ENCODE assay signal across 8 cellular contexts in genomic region chr4:1011022-1011694, GRCh38. TPM values are rescaled to one million over a fixed set of nuclear protein-coding genes. Genes with fewer than 3 reads are reported as not detected.
DNase-seq lines count a peak whose midpoint lies in the region; ATAC-seq, FAIRE-seq and TF ChIP-seq lines count a peak whose summit lies in the region.

FGFRL1 (plus strand) TSS chr4:1011626; CDS start chr4:1012486, 860 bp downstream.

- CTCF ChIA-PET in A549 (lab: Yijun Ruan, JAX): interaction anchor here (1.2 kb wide), 2 partner anchors 62 to 345 kb away, joined by 3 read pairs; no protein-coding TSS in a partner anchor

- no peak for TF ChIP-seq POLR2A in A549 (IDR thresholded peaks at IDR 0.05; ENCODE audit: low read length)

- peak within 1 kb of the TSS; percentile 73 for H3K4me3 ChIP-seq in A549
- H3K4me3 ChIP-seq in HUES48 (ENCODE audit: low read depth, low read length): peak within 1 kb of the TSS; percentile 61

- intact Hi-C loops in T-helper 2 cell treated with Interferon-gamma antibody and Interleukin-4, amounts not matched to agents 100 ng/mL and 5 ng/mL, for 36 hours (cut with micrococcal nuclease): loop anchor here (1.0 to 5.0 kb wide), 5 partner anchors 24 to 336 kb away; partner anchors contain the start of genes ATP5ME, DGKQ, GAK and IDUA
- intact Hi-C loops in left ventricle myocardium superior (cut with micrococcal nuclease): no loop called here

- H3K27ac ChIP-seq in A549: peak within 1 kb of the TSS; percentile 70 to 94
- H3K27ac ChIP-seq in HUES48 (ENCODE audit: low read depth, low read length): no peak within 1 kb of the TSS

- H3K4me2 ChIP-seq in A549: peak within 1 kb of the TSS; percentile 95

- DNase-seq in A549 (ENCODE audit: low read depth in 1 of 2, low spot score in 1 of 2) (peak; percentile 69 to 85), amniotic stem cell (lab: John Stamatoyannopoulos, UW) (peak; percentile 78), left ventricle myocardium superior (peak; percentile 97), putamen (ENCODE audit: low spot score) (peak; percentile 50), ureter (ENCODE audit: low spot score) (peak; percentile 93)

- peak; percentile 48 to 67 for ATAC-seq in A549
- ATAC-seq in GM18868 (IDR thresholded peaks at IDR 0.05; ENCODE audit: unreplicated experiment): peak; percentile 50
- ATAC-seq in left ventricle myocardium superior: peak; percentile 72

- peaks cover 9% of the 10 kb centered on the region for H3K4me1 ChIP-seq in A549
- H3K4me1 ChIP-seq in HUES48 (ENCODE audit: control insufficient read depth, insufficient read depth, low read length): peaks cover 11% of the 10 kb centered on the region; the same call in 1 of the 2 replicates

- no peak within 1 kb of the TSS for H3K9ac ChIP-seq in HUES48 (ENCODE audit: low read depth, low read length)

- H3K9me3 ChIP-seq in A549 (no peaks in the 10 kb centered on the region), HUES48 (ENCODE audit: control insufficient read depth, insufficient read depth, low read length) (no peaks in the 10 kb centered on the region)

- no CpG with 5 or more reads among the region's 95 CpGs for WGBS in A549 (ENCODE audit: missing lambda C conversion rate)

- TF ChIP-seq CTCF in A549 (IDR thresholded peaks at IDR 0.05): no peak

- POLR2A ChIA-PET in A549 (lab: Yijun Ruan, JAX): no interaction called here

- no peaks in the 10 kb centered on the region for H3K36me3 ChIP-seq in HUES48 (ENCODE audit: control insufficient read depth, insufficient read depth, low read length)

- TF ChIP-seq EP300 in A549 (IDR thresholded peaks at IDR 0.05): no peak

- H3K27me3 ChIP-seq in HUES48 (ENCODE audit: control insufficient read depth, insufficient read depth, low read length): peaks cover 50% of the 10 kb centered on the region

- no peak for FAIRE-seq in A549 (lab: Jason Lieb, UNC)

- no peak for TF ChIP-seq RAD21 in A549 (conservative IDR thresholded peaks at IDR 0.05 in 1 of 2, IDR thresholded peaks at IDR 0.05 in 1 of 2)

TF ChIP-seq in A549, 52 proteins besides CTCF, POLR2A, EP300 and RAD21:
- TF ChIP-seq HOXB13 (CRISPR knock-in tag; IDR thresholded peaks at IDR 0.05; ENCODE audit: low read depth) (no peak), RARB (CRISPR knock-in tag; IDR thresholded peaks at IDR 0.05) (no peak), TP53 (CRISPR knock-in tag; IDR thresholded peaks at IDR 0.05) (no peak), CBX2 (IDR thresholded peaks at IDR 0.05; ENCODE audit: borderline replicate concordance, low read depth) (no peak), E2F6 (IDR thresholded peaks at IDR 0.05; ENCODE audit: borderline replicate concordance, low read depth) (no peak; the same call in 1 of the 2 replicates), ZC3H11A (IDR thresholded peaks at IDR 0.05) (no peak)

RNA-seq across cellular contexts. Expression of gene FGFRL1, which starts in this region (rescaled TPM):
- polyA plus RNA-seq in A549 (2011; rRNA removed): 4.7 and 8.3 TPM in 2 replicates
- 26.5 and 32.6 TPM in 2 replicates for polyA plus RNA-seq in A549 (2012; cell fraction: cytosol; rRNA removed)
- 32.5 and 64.4 TPM in 2 replicates for polyA plus RNA-seq in A549 (2012; cell fraction: nucleus; rRNA removed)
- polyA plus RNA-seq in A549 (2017; fragmentation: RNase III; extraction: RNeasy Plus Mini Kit Qiagen cat#74134 plus additional on column Dnase treatment): 11.2 to 11.4 TPM (median 11.2 TPM) in 3 replicates
- polyA minus RNA-seq in A549 (2011; rRNA and poly(A)+ RNA removed): 40.2 and 49.5 TPM in 2 replicates
- 15.1 and 16.1 TPM in 2 replicates for total RNA-seq in T-helper 2 cell treated with Interferon-gamma antibody and Interleukin-4, amounts not matched to agents 100 ng/mL and 5 ng/mL, for 36 hours
- 26.6 TPM for total RNA-seq in left ventricle myocardium superior
- 13.0 TPM for total RNA-seq in ureter
